In the genomic region with DNA sequence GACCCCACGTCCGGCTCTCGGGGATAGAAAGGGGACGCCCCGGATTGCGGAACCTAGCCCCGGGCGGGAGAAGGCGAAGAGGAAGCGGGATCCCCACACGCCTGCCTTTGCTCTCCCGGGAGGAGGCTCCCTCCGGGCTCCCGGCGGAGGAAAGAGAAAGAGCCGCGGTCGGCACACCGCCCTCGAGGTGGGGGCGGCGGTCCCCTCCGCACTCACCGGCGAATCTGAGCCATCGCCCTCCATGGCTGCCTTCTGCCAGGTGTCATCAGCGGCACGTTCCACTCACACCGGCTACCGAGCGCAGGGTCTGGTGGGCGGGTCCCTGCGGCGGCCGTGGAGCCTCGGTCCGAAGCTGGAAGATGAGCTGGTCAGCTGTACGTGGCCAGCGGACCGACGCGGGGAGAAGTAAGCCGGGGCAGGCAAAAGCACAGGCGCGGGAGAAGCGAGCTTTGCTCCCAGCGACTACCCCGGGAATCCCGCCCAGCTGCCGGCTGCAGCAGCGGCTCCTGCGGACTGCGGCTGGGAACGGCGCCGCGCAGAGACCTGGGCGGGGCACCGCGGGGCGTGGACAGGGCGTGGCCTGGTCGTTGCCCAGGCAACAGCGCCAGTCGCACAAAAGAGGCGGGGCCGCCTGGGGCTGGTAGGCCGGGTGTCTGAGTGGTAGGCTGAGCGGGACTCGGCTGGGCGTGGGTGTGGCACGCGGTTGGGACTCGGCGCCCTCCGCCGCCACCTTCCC, we compare ENCODE assay signal across 8 cellular contexts. TPM values are rescaled to one million over a fixed set of nuclear protein-coding genes. Genes with fewer than 3 reads are reported as not detected.
DNase-seq lines count a peak whose midpoint lies in the region; ATAC-seq, FAIRE-seq and TF ChIP-seq lines count a peak whose summit lies in the region.

A gene with protein sequence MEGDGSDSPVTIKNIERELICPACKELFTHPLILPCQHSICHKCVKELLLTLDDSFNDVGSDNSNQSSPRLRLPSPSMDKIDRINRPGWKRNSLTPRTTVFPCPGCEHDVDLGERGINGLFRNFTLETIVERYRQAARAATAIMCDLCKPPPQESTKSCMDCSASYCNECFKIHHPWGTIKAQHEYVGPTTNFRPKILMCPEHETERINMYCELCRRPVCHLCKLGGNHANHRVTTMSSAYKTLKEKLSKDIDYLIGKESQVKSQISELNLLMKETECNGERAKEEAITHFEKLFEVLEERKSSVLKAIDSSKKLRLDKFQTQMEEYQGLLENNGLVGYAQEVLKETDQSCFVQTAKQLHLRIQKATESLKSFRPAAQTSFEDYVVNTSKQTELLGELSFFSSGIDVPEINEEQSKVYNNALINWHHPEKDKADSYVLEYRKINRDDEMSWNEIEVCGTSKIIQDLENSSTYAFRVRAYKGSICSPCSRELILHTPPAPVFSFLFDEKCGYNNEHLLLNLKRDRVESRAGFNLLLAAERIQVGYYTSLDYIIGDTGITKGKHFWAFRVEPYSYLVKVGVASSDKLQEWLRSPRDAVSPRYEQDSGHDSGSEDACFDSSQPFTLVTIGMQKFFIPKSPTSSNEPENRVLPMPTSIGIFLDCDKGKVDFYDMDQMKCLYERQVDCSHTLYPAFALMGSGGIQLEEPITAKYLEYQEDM (minus strand): TSS at position 517 of the 736 bp plus-strand sequence. CDS start 274 bp downstream, at position 243.

- H3K27me3 ChIP-seq in KMS-11 (ENCODE audit: insufficient read depth, low read depth): no peaks in the 10 kb centered on the region

- H3K79me2 ChIP-seq in KMS-11 (ENCODE audit: insufficient read depth, low read depth): peaks cover 9% of the 10 kb centered on the region; the same call in 1 of the 2 replicates

- H3K27me3 Mint-ChIP-seq in natural killer cell treated with Interleukin-12 subunit alpha and Interleukin-12 subunit beta and Interleukin-15 and Interleukin-18, amount 100 ng/mL, for 72 hours: peaks cover 38 to 40% of the 10 kb centered on the region in 2 donors

- no peak within 1 kb of the TSS for H3K27ac Mint-ChIP-seq in natural killer cell treated with Interleukin-12 subunit alpha and Interleukin-12 subunit beta and Interleukin-15 and Interleukin-18, amount 100 ng/mL, for 72 hours

- H2AFZ ChIP-seq in KMS-11 (ENCODE audit: low read depth): peak within 1 kb of the TSS; percentile 96

- H4K20me1 ChIP-seq in KMS-11 (ENCODE audit: insufficient read depth): no peaks in the 10 kb centered on the region

- peaks cover 7% of the 10 kb centered on the region for H3K36me3 Mint-ChIP-seq in natural killer cell treated with Interleukin-12 subunit alpha and Interleukin-12 subunit beta and Interleukin-15 and Interleukin-18, amount 100 ng/mL, for 72 hours

- peak; percentile 98 for ATAC-seq in GM21825 (IDR thresholded peaks at IDR 0.05; ENCODE audit: unreplicated experiment)
- peak; percentile 99 for ATAC-seq in natural killer cell treated with Interleukin-12 subunit alpha and Interleukin-12 subunit beta and Interleukin-15 and Interleukin-18, amount 100 ng/mL, for 72 hours

- no peak for FAIRE-seq in RCC 7860 (lab: Jason Lieb, UNC)

- peak within 1 kb of the TSS; percentile 75 for H3K4me2 ChIP-seq in KMS-11

- peak within 1 kb of the TSS; percentile 82 for H3K9ac ChIP-seq in KMS-11

- no peaks in the 10 kb centered on the region for H3K9me3 Mint-ChIP-seq in natural killer cell treated with Interleukin-12 subunit alpha and Interleukin-12 subunit beta and Interleukin-15 and Interleukin-18, amount 100 ng/mL, for 72 hours

- DNase-seq in Daoy (ENCODE audit: low read depth) (peak; percentile 98), RCC 7860 (ENCODE audit: low spot score) (peak; percentile 90), fibroblast of mammary gland (ENCODE audit: low read depth) (peak; percentile 86)
- DNase-seq in activated T-helper 1 cell treated with anti-CD3 and anti-CD28 coated beads, Interleukin-2, amount 50 U/mL, for 16 hours (ENCODE audit: low read depth in 1 of 2, low spot score in 1 of 2): peak; percentile 53 to 80
- DNase-seq in natural killer cell treated with Interleukin-12 subunit alpha and Interleukin-12 subunit beta and Interleukin-15 and Interleukin-18, amount 100 ng/mL, for 72 hours (ENCODE audit: low spot score): peak; percentile 95
- peak; percentile 71 to 81 (median 76) for DNase-seq in stimulated activated naive CD4-positive, alpha-beta T cell (lab: John Stamatoyannopoulos, UW)

- peak within 1 kb of the TSS; percentile 82 for H3K4me3 Mint-ChIP-seq in natural killer cell treated with Interleukin-12 subunit alpha and Interleukin-12 subunit beta and Interleukin-15 and Interleukin-18, amount 100 ng/mL, for 72 hours

- no peaks in the 10 kb centered on the region for H3K36me3 ChIP-seq in KMS-11 (ENCODE audit: insufficient read depth)

- H3K27ac ChIP-seq in KMS-11: peak within 1 kb of the TSS; percentile 70

- H3K4me3 ChIP-seq in KMS-11 (IDR thresholded peaks at IDR 0.05; ENCODE audit: insufficient read depth, low read depth, low read length) (no peak within 1 kb of the TSS), fibroblast of mammary gland (ENCODE audit: control insufficient read depth, low read depth, low read length) (peak within 1 kb of the TSS; percentile 69)

- H3K4me1 Mint-ChIP-seq in natural killer cell treated with Interleukin-12 subunit alpha and Interleukin-12 subunit beta and Interleukin-15 and Interleukin-18, amount 100 ng/mL, for 72 hours (ENCODE audit: low read depth in 2 of 2): peaks cover 10 to 11% of the 10 kb centered on the region in 2 donors

- peaks cover 19% of the 10 kb centered on the region for H3K4me1 ChIP-seq in KMS-11 (ENCODE audit: low read depth, poor library complexity, severe bottlenecking)

- TF ChIP-seq CTCF in KMS-11 (conservative IDR thresholded peaks at IDR 0.05; ENCODE audit: low read depth, low read length): no peak
- peak; percentile 3 for TF ChIP-seq CTCF in fibroblast of mammary gland (conservative IDR thresholded peaks at IDR 0.05; ENCODE audit: control insufficient read depth, insufficient read depth, low read depth, low read length)

RNA-seq across cellular contexts. Expression of the gene that starts here (rescaled TPM):
- total RNA-seq in Daoy (2014; rRNA removed; shearing (Covaris generic)): 6.3 and 13.3 TPM in 2 replicates
- total RNA-seq in natural killer cell treated with Interleukin-12 subunit alpha and Interleukin-12 subunit beta and Interleukin-15 and Interleukin-18, amount 100 ng/mL, for 72 hours: under 1 TPM; 0.08 to 0.33 TPM

Comparison
In these comparisons a context has a peak if more than half of its experiments do, and no peak if none do; other contexts are left out.
1. Peak in DNase-seq and ATAC-seq in natural killer cell treated with Interleukin-12 subunit alpha and Interleukin-12 subunit beta and Interleukin-15 and Interleukin-18, amount 100 ng/mL, for 72 hours; RNA of the gene not detected or under 1 TPM.